10 cellular contexts compared by ENCODE assay signal in genomic region chr3:169145551-169145950, GRCh38.
DNase-seq lines count a peak whose midpoint lies in the region; ATAC-seq and TF ChIP-seq lines count a peak whose summit lies in the region.
"Had no signal": no experiment of that assay in that cellular context is flagged by ENCODE, and none has a peak within 500 bp of the region (broad histone marks: within the 10 kb centered on the region; RNA-seq: fewer than 3 reads in every experiment).

No MANE protein-coding gene starts in this region.

- intact Hi-C loops in PC-3 (cut with micrococcal nuclease), result loop anchor here (5.0 kb wide), 7 partner anchors 103 to 597 kb away; no protein-coding TSS in a partner anchor

- no peaks in the 10 kb centered on the region for H3K36me3 ChIP-seq in PC-3 (ENCODE audit: low read depth, low read length)
- no peaks in the 10 kb centered on the region for H3K36me3 ChIP-seq in neuron (ENCODE audit: insufficient read depth, low read length)

- peak overlapping the region; percentile 84 for H3K4me2 ChIP-seq in PC-3 (ENCODE audit: low read length)

- H3K27ac ChIP-seq in PC-3 (ENCODE audit: low read length) (no peak overlapping the region), epithelial cell of prostate (peak overlapping the region; percentile 76)

- H3K9me2 ChIP-seq in PC-3 (replicated peaks; ENCODE audit: low read length), result no peaks in the 10 kb centered on the region

- H3K4me1 ChIP-seq in PC-3 (ENCODE audit: insufficient read depth, low read length), result peaks cover 37% of the 10 kb centered on the region
- peaks cover 31% of the 10 kb centered on the region for H3K4me1 ChIP-seq in neuron (ENCODE audit: insufficient read depth, low read length)

- H3K9me3 ChIP-seq in PC-3 (ENCODE audit: low read length) (no peaks in the 10 kb centered on the region), neuron (ENCODE audit: low read length) (no peaks in the 10 kb centered on the region)

- DNase-seq in AG09309 (ENCODE audit: low read depth) (no peak), PC-3 (peak; percentile 28), epithelial cell of prostate (ENCODE audit: low read depth, low spot score) (no peak), NCI-H1436 (lab: John Stamatoyannopoulos, UW) (no peak), DMS79 (lab: John Stamatoyannopoulos, UW) (no peak)
- DNase-seq: activated T-cell treated with anti-CD3 and anti-CD28 coated beads, Interleukin-2, amount 50 U/mL, for 1 hour; CD4-positive, alpha-beta T cell had no signal

- TF ChIP-seq CTCF in AG09309 (IDR thresholded peaks at IDR 0.05; ENCODE audit: control insufficient read depth, insufficient read depth, low read depth, low read length, missing control alignments) (no peak), PC-3 (conservative IDR thresholded peaks at IDR 0.05; ENCODE audit: low read depth, low read length) (no peak)

- H3F3A ChIP-seq in PC-3 (ENCODE audit: low read length, unreplicated experiment), result no peaks in the 10 kb centered on the region

- peaks cover 28% of the 10 kb centered on the region for H3K79me2 ChIP-seq in PC-3 (ENCODE audit: low read length)

- POLR2A ChIA-PET in PC-3 (lab: Charles Lee; ENCODE audit: unreplicated experiment), result interaction anchor here (0.5 to 0.6 kb wide), 4 partner anchors 19 to 1762 kb away, joined by 3 to 5 read pairs (median 3); no protein-coding TSS in a partner anchor

- H3K27me3 ChIP-seq in PC-3 (ENCODE audit: low read length) (no peaks in the 10 kb centered on the region), neuron (ENCODE audit: insufficient read depth, low read length) (peaks cover 15% of the 10 kb centered on the region)

- CTCF ChIA-PET in PC-3 (lab: Charles Lee), result interaction anchor here (0.6 kb wide), 1 partner anchor 729 kb away, joined by 3 read pairs; no protein-coding TSS in a partner anchor

- ATAC-seq in PC-3, result no peak
- ATAC-seq in GM21381 (IDR thresholded peaks at IDR 0.05; ENCODE audit: unreplicated experiment), result no peak
- ATAC-seq in HG02973 (IDR thresholded peaks at IDR 0.05; ENCODE audit: unreplicated experiment), result no peak

- peak overlapping the region; percentile 66 for H3K9ac ChIP-seq in PC-3 (ENCODE audit: low read length)

- peak overlapping the region; percentile 81 for H3K4me3 ChIP-seq in AG09309 (ENCODE audit: control insufficient read depth, low read depth, low read length)
- peak overlapping the region; percentile 73 for H3K4me3 ChIP-seq in PC-3 (ENCODE audit: low read length)
- H3K4me3 ChIP-seq in neuron (ENCODE audit: low read length), result peak overlapping the region; percentile 52

- BruUV-seq in PC-3 (replicated peaks; lab: Mats Ljungman, UMichigan), result no TSS peak

- H4K20me1 ChIP-seq in PC-3 (ENCODE audit: low read length), result no peaks in the 10 kb centered on the region

- H2AFZ ChIP-seq in PC-3 (ENCODE audit: low read length) (peak overlapping the region; percentile 81), neuron (ENCODE audit: low read depth, low read length) (peak overlapping the region; percentile 97)
